ENCODE assay signal across 15 cellular contexts in genomic region chr12:110575326-110575725, GRCh38. TPM values are rescaled to one million over a fixed set of nuclear protein-coding genes. Genes with fewer than 3 reads are reported as not detected.
DNase-seq lines count a peak whose midpoint lies in the region; ATAC-seq and TF ChIP-seq lines count a peak whose summit lies in the region.
"Had no signal": no experiment of that assay in that cellular context is flagged by ENCODE, and none has a peak within 500 bp of the region (broad histone marks: within the 10 kb centered on the region; RNA-seq: fewer than 3 reads in every experiment).

No MANE protein-coding gene starts in this region.

- H3K9me3 ChIP-seq in breast epithelium: peaks cover 0 to 10% of the 10 kb centered on the region in 2 donors
- H3K9me3 ChIP-seq in mammary epithelial cell (replicated peaks; ENCODE audit: insufficient read depth, low read length): peaks cover 6% of the 10 kb centered on the region
- H3K9me3 ChIP-seq in mesenchymal stem cell (ENCODE audit: control insufficient read depth, low read length): peaks cover 5% of the 10 kb centered on the region
- H3K9me3 ChIP-seq in thyroid gland: no peaks in the 10 kb centered on the region
- H3K9me3 ChIP-seq: BE2C had no signal

- intact Hi-C loops in MCF 10A (cut with micrococcal nuclease): loop anchor here (5.0 kb wide), 1 partner anchor 38 kb away; no protein-coding TSS in a partner anchor
- intact Hi-C loops in breast epithelium (cut with DNase I; ENCODE audit: low total_unique reads): no loop called here
- intact Hi-C loops in mammary epithelial cell (cut with micrococcal nuclease): no loop called here
- intact Hi-C loops in thyroid gland (cut with DNase I): no loop called here

- H3K18ac ChIP-seq in mesenchymal stem cell (ENCODE audit: low read depth in 1 of 2, low read length in 2 of 2): no peak overlapping the region

- no peaks in the 10 kb centered on the region for H4K20me1 ChIP-seq in mammary epithelial cell (ENCODE audit: insufficient read depth, low read length)

- no peak overlapping the region for H2BK15ac ChIP-seq in mesenchymal stem cell (ENCODE audit: low read depth, poor library complexity, severe bottlenecking)

- DNase-seq in MCF 10A (ENCODE audit: unreplicated experiment): no peak
- no peak for DNase-seq in breast epithelium (ENCODE audit: low spot score in 2 of 2)
- DNase-seq in mammary epithelial cell: no peak
- DNase-seq in mesenchymal stem cell: no peak
- DNase-seq in midbrain (lab: John Stamatoyannopoulos, UW): no peak
- DNase-seq in thyroid gland: no peak
- DNase-seq in activated CD4-positive, CD25-positive, alpha-beta regulatory T cell treated with anti-CD3 and anti-CD28 coated beads, Interleukin-2, amount 50 U/mL, for 72 hours: no peak
- DNase-seq: activated CD4-positive, CD25-positive, alpha-beta regulatory T cell; BE2C; GF-D8; stimulated activated CD4-positive, alpha-beta T cell treated with anti-CD3 and anti-CD28 coated beads, Interleukin-12 subunit alpha, Interleukin-12 subunit beta, amount 100 ng/mL, for 4 hours; stimulated activated CD8-positive, alpha-beta memory T cell treated with anti-CD3 and anti-CD28 coated beads, Interleukin-4, amount 100 ng/mL, for 48 hours had no signal

- H3K27ac ChIP-seq in breast epithelium: peak overlapping the region in 1 of 2 donors; percentile 41
- H3K27ac ChIP-seq in mammary epithelial cell (ENCODE audit: insufficient read depth, low read depth, low read length): peak overlapping the region; percentile 100
- no peak overlapping the region for H3K27ac ChIP-seq in mesenchymal stem cell (ENCODE audit: low read length, poor library complexity, severe bottlenecking)
- H3K27ac ChIP-seq in thyroid gland: no peak overlapping the region

- H2AFZ ChIP-seq in mammary epithelial cell (ENCODE audit: low read depth, low read length): no peak overlapping the region
- no peak overlapping the region for H2AFZ ChIP-seq in mesenchymal stem cell (ENCODE audit: low read depth, low read length)

- POLR2A ChIA-PET in MCF 10A (lab: Yijun Ruan, JAX): interaction anchor here (0.8 to 11.6 kb wide), 4 partner anchors 14 to 74 kb away, joined by 4 to 336 read pairs (median 304); no protein-coding TSS in a partner anchor

- TF ChIP-seq CTCF in MCF 10A (IDR thresholded peaks at IDR 0.05; ENCODE audit: unreplicated experiment) (no peak), breast epithelium (IDR thresholded peaks at IDR 0.05) (no peak), mammary epithelial cell (conservative IDR thresholded peaks at IDR 0.05 in 1 of 2, IDR thresholded peaks at IDR 0.05 in 1 of 2; ENCODE audit: extremely low read depth in 1 of 2, insufficient read depth in 1 of 2, low read depth in 1 of 2, low read length in 2 of 2) (no peak), thyroid gland (IDR thresholded peaks at IDR 0.05) (no peak)

- in situ Hi-C loops in mammary epithelial cell (cut with MboI; ENCODE audit: low sequenced_read_pairs in 2 of 2): no loop called here

- peak overlapping the region; percentile 57 for H3K4me2 ChIP-seq in mammary epithelial cell (ENCODE audit: insufficient read depth, low read depth, low read length)
- H3K4me2 ChIP-seq in mesenchymal stem cell (ENCODE audit: low read length, poor library complexity, severe bottlenecking): no peak overlapping the region

- H3K14ac ChIP-seq in mesenchymal stem cell (ENCODE audit: low read length in 2 of 2): no peak overlapping the region

- H3K4me1 ChIP-seq in breast epithelium (peaks cover 0 to 5% of the 10 kb centered on the region in 2 donors), mammary epithelial cell (ENCODE audit: insufficient read depth, low read length) (peaks cover 45% of the 10 kb centered on the region), mesenchymal stem cell (ENCODE audit: control insufficient read depth, insufficient read depth, low read depth, low read length) (peaks cover 3% of the 10 kb centered on the region), thyroid gland (peaks cover 15 to 29% of the 10 kb centered on the region in 2 donors)
- H3K4me1 ChIP-seq: BE2C had no signal

- H3K9ac ChIP-seq in mammary epithelial cell (ENCODE audit: insufficient read depth, low read length): no peak overlapping the region
- H3K9ac ChIP-seq in mesenchymal stem cell (ENCODE audit: low read length): peak overlapping the region; percentile 23

- TF ChIP-seq POLR2A in breast epithelium (IDR thresholded peaks at IDR 0.05): no peak
- TF ChIP-seq POLR2A in thyroid gland (IDR thresholded peaks at IDR 0.05): no peak

- H2AK5ac ChIP-seq in mesenchymal stem cell (ENCODE audit: low read length, severe bottlenecking): no peak overlapping the region

- peaks cover 21% of the 10 kb centered on the region for H3K36me3 Mint-ChIP-seq in MCF 10A (ENCODE audit: insufficient read depth, unreplicated experiment)

- H4K8ac ChIP-seq in mesenchymal stem cell (ENCODE audit: low read length): no peak overlapping the region

- H3K27me3 ChIP-seq in breast epithelium (no peaks in the 10 kb centered on the region), mammary epithelial cell (ENCODE audit: insufficient read depth, low read length) (no peaks in the 10 kb centered on the region), mesenchymal stem cell (ENCODE audit: control insufficient read depth in 1 of 2, insufficient read depth in 1 of 2, low read length in 2 of 2) (no peaks in the 10 kb centered on the region), thyroid gland (no peaks in the 10 kb centered on the region)
- H3K27me3 ChIP-seq: BE2C had no signal

- H2BK12ac ChIP-seq in mesenchymal stem cell (ENCODE audit: low read length in 2 of 2): no peak overlapping the region

- H2BK120ac ChIP-seq in mesenchymal stem cell (ENCODE audit: low read depth, low read length): no peak overlapping the region

- CTCF ChIA-PET in MCF 10A (lab: Yijun Ruan, JAX): interaction anchor here (0.6 to 2.0 kb wide), 7 partner anchors 9 to 305 kb away, joined by 3 to 10 read pairs (median 6); no protein-coding TSS in a partner anchor
- CTCF ChIA-PET in mammary epithelial cell (lab: Charles Lee; ENCODE audit: low non-redundant PET): no interaction called here

- dilution Hi-C loops in mammary epithelial cell (cut with HindIII; ENCODE audit: low sequenced_read_pairs): no loop called here

- peaks cover 6% of the 10 kb centered on the region for H3K79me1 ChIP-seq in mesenchymal stem cell (replicated peaks; ENCODE audit: low read length, poor library complexity, severe bottlenecking)

- H3K4me3 ChIP-seq in breast epithelium (no peak overlapping the region), mammary epithelial cell (replicated peaks in 1 of 3; ENCODE audit: insufficient read depth in 1 of 3, low read depth in 2 of 3, low read length in 3 of 3) (no peak overlapping the region), mesenchymal stem cell (ENCODE audit: insufficient read depth in 1 of 2, low read depth in 1 of 2, low read length in 2 of 2) (no peak overlapping the region), thyroid gland (replicated peaks in 1 of 3) (no peak overlapping the region)

- no peak overlapping the region for H2BK5ac ChIP-seq in mesenchymal stem cell (ENCODE audit: low read depth, low read length, poor library complexity, severe bottlenecking)

- no peaks in the 10 kb centered on the region for H3K27me3 Mint-ChIP-seq in MCF 10A (ENCODE audit: insufficient read depth, unreplicated experiment)

- BruUV-seq in MCF 10A (replicated peaks; lab: Mats Ljungman, UMichigan): no TSS peak
- no TSS peak for BruUV-seq in mammary epithelial cell (replicated peaks; lab: Mats Ljungman, UMichigan)

- no peak overlapping the region for H3K4ac ChIP-seq in mesenchymal stem cell (ENCODE audit: low read depth in 1 of 2, low read length in 2 of 2)

- no peak overlapping the region for H3K4me3 Mint-ChIP-seq in MCF 10A (ENCODE audit: unreplicated experiment)

- H3K23ac ChIP-seq in mesenchymal stem cell (ENCODE audit: low read length in 2 of 2): no peak overlapping the region

- peaks cover 26% of the 10 kb centered on the region for H3K4me1 Mint-ChIP-seq in MCF 10A (ENCODE audit: insufficient read depth, unreplicated experiment)

- peaks cover 85% of the 10 kb centered on the region for H3K79me2 ChIP-seq in mammary epithelial cell (ENCODE audit: insufficient read depth, low read length)

- WGBS in mammary epithelial cell (ENCODE audit: low coverage, missing lambda C conversion rate): 69% methylated on average over 1 of the region's 1 CpG
- WGBS in mesenchymal stem cell: 30% methylated on average over 1 of the region's 1 CpG
- WGBS in thyroid gland, 2 donors: 19 to 41% methylated on average over 1 of the region's 1 CpG

- no peak overlapping the region for H4K91ac ChIP-seq in mesenchymal stem cell (ENCODE audit: low read length)

- H3K9me3 Mint-ChIP-seq in MCF 10A (ENCODE audit: unreplicated experiment): no peaks in the 10 kb centered on the region

- peak overlapping the region; percentile 97 for H3K27ac Mint-ChIP-seq in MCF 10A (ENCODE audit: low read depth, unreplicated experiment)

- H3K36me3 ChIP-seq in breast epithelium (no peaks in the 10 kb centered on the region), mammary epithelial cell (ENCODE audit: insufficient read depth, low read length) (no peaks in the 10 kb centered on the region), mesenchymal stem cell (ENCODE audit: control insufficient read depth in 1 of 2, insufficient read depth in 2 of 2, low read depth in 1 of 2, low read length in 2 of 2) (no peaks in the 10 kb centered on the region), thyroid gland (no peaks in the 10 kb centered on the region)
- H3K36me3 ChIP-seq: BE2C had no signal

- ATAC-seq in GM18511 (IDR thresholded peaks at IDR 0.05; ENCODE audit: unreplicated experiment): no peak
- ATAC-seq: activated naive CD4-positive, alpha-beta T cell treated with anti-CD3 and anti-CD28 coated beads, Interleukin-2, amount 50 U/mL, for 72 hours; Panc1 had no signal

RNA-seq across cellular contexts. Expression of gene PPTC7, which starts 7.8 kb away (rescaled TPM):
- 32.0 and 36.5 TPM in 2 replicates for total RNA-seq in MCF 10A (2022)
- total RNA-seq in breast epithelium: 10 to 100 TPM; 21.6 to 31.9 (median 26.7) TPM
- 10 to 100 TPM; 17.7 to 26.5 TPM for total RNA-seq in mammary epithelial cell
- 18.2 TPM for polyA plus RNA-seq in mammary epithelial cell
- 12.5 TPM for polyA minus RNA-seq in mammary epithelial cell
- polyA plus RNA-seq in mesenchymal stem cell (2013, experiment 1 of 2): 14.0 TPM
- polyA plus RNA-seq in mesenchymal stem cell (2013, experiment 2 of 2): 14.8 TPM
- 10 to 100 TPM; 15.8 to 28.9 (median 22.8) TPM for total RNA-seq in thyroid gland

RNA-seq across cellular contexts. Expression of gene TCTN1, which starts 38.6 kb away (rescaled TPM):
- 36.5 and 38.9 TPM in 2 replicates for total RNA-seq in MCF 10A (2022)
- total RNA-seq in breast epithelium: 10 to 100 TPM; 43.0 to 76.0 (median 56.3) TPM
- total RNA-seq in mammary epithelial cell: 10 to 100 TPM; 19.4 to 36.0 TPM
- 12.4 TPM for polyA plus RNA-seq in mammary epithelial cell
- 119 TPM for polyA minus RNA-seq in mammary epithelial cell
- polyA plus RNA-seq in mesenchymal stem cell (2013, experiment 1 of 2): 58.1 TPM
- 60.5 TPM for polyA plus RNA-seq in mesenchymal stem cell (2013, experiment 2 of 2)
- 100 to 1,000 TPM in 3 of 4 donors, 10 to 100 TPM in 1; 98.8 to 204 (median 125) TPM for total RNA-seq in thyroid gland
